In the genomic region with DNA sequence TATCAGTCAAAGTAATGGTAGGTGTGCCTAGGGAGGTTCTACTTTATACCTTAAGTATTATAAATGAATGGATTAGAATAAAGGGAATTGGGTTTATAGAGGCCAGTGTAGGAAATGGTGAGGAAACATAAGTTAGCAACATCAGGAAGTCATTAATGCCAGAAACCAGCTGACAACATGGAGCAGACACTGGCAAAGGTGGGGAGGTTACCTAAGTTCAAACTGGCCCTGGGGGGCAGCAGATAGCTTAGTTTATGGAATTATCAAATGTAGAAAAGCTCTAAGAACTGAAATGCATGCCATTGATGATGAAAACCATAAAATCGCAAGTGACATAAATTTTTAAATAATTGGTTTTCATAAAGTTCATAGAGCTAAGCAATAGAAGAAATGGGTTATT, we compare ENCODE assay signal across 1 cellular context.
TF ChIP-seq lines count a peak whose summit lies in the region.

No MANE protein-coding gene starts in this region.

TF ChIP-seq in SK-N-SH treated with all-trans-retinoic acid at 6 μM for 48 hours, 23 proteins besides CTCF, POLR2A, EP300 and RAD21 (continued from another document):
- TF ChIP-seq, protein P1, sequence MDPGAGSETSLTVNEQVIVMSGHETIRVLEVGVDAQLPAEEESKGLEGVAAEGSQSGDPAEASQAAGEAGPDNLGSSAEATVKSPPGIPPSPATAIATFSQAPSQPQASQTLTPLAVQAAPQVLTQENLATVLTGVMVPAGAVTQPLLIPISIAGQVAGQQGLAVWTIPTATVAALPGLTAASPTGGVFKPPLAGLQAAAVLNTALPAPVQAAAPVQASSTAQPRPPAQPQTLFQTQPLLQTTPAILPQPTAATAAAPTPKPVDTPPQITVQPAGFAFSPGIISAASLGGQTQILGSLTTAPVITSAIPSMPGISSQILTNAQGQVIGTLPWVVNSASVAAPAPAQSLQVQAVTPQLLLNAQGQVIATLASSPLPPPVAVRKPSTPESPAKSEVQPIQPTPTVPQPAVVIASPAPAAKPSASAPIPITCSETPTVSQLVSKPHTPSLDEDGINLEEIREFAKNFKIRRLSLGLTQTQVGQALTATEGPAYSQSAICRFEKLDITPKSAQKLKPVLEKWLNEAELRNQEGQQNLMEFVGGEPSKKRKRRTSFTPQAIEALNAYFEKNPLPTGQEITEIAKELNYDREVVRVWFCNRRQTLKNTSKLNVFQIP (CRISPR knock-in tag; IDR thresholded peaks at IDR 0.05; ENCODE audit: borderline replicate concordance, low read depth), result no peak
- TF ChIP-seq ZNF565 (CRISPR knock-in tag; conservative IDR thresholded peaks at IDR 0.05; ENCODE audit: low read depth) (no peak), ZFP3 (CRISPR knock-in tag; IDR thresholded peaks at IDR 0.05) (no peak)
- TF ChIP-seq, protein P2, sequence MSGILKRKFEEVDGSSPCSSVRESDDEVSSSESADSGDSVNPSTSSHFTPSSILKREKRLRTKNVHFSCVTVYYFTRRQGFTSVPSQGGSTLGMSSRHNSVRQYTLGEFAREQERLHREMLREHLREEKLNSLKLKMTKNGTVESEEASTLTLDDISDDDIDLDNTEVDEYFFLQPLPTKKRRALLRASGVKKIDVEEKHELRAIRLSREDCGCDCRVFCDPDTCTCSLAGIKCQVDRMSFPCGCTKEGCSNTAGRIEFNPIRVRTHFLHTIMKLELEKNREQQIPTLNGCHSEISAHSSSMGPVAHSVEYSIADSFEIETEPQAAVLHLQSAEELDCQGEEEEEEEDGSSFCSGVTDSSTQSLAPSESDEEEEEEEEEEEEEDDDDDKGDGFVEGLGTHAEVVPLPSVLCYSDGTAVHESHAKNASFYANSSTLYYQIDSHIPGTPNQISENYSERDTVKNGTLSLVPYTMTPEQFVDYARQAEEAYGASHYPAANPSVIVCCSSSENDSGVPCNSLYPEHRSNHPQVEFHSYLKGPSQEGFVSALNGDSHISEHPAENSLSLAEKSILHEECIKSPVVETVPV (CRISPR knock-in tag; IDR thresholded peaks at IDR 0.05), result no peak
